Comparison of ENCODE assay signal across 8 cellular contexts in the genomic region with DNA sequence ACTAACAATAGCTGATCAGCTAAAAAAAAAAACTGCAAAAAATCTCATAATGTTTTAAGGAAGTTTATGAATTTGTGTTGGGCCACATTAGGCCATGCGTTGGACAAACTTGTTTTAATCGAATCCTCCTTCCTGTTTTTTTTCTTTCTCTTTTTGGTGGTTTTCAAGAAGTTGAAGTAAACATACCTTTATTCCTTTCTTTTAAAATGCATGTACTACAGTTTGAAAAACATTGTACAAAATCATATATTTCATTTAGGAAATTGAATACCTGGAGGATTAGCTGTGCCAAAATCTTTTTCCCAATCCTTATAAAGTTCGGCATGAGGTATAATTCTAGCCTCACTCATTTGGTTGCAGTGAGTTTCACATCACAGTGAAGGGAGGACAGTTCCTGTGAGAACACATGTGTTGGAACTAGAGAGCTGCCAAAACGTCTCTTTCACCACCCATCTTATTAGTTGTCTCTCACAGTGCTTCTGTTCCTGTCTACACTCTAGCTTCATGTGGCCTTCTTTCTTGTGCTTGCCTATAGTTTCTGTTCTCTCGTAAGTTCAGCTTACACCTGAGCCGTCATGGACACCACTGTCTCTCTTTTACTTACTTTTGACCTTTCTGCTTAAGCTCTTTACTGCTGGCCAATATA. TPM values are rescaled to one million over a fixed set of nuclear protein-coding genes. Genes with fewer than 3 reads are reported as not detected.
A peak's percentile ranks its signal among the peaks of the same experiment; 100 is the strongest.
DNase-seq lines count a peak whose midpoint lies in the region; ATAC-seq and TF ChIP-seq lines count a peak whose summit lies in the region.

No MANE protein-coding gene starts in this region.

- no peaks in the 10 kb centered on the region for H3K9me3 Mint-ChIP-seq in CD4-positive, alpha-beta T cell
- no peaks in the 10 kb centered on the region for H3K9me3 Mint-ChIP-seq in progenitor cell of endocrine pancreas (ENCODE audit: low read depth)

- H3K9me3 ChIP-seq in CD4-positive, alpha-beta T cell (ENCODE audit: control insufficient read depth, low read length) = no peaks in the 10 kb centered on the region
- no peaks in the 10 kb centered on the region for H3K9me3 ChIP-seq in stomach

- peak overlapping the region; percentile 2 for H3K4me3 ChIP-seq in fibroblast of the aortic adventitia (ENCODE audit: low read depth, low read length)
- H3K4me3 ChIP-seq in stomach = peak overlapping the region in 2 of 4 donors; percentile 15 to 16

- peak; percentile 78 for ATAC-seq in CD4-positive, alpha-beta T cell (ENCODE audit: poor library complexity)
- ATAC-seq in GM19035 (IDR thresholded peaks at IDR 0.05; ENCODE audit: unreplicated experiment) = peak; percentile 62
- peak; percentile 79 for ATAC-seq in HG03097 (IDR thresholded peaks at IDR 0.05; ENCODE audit: low FRiP score, unreplicated experiment)

- intact Hi-C loops in CD4-positive, alpha-beta T cell (cut with DNase I, micrococcal nuclease) = loop anchor here (2.0 to 5.0 kb wide), 2 partner anchors 13 to 35 kb away; no protein-coding TSS in a partner anchor
- intact Hi-C loops in stomach (cut with DNase I; ENCODE audit: low total_unique reads) = no loop called here

- H3K4me1 ChIP-seq in stomach = peaks cover 4 to 57% (median 38%) of the 10 kb centered on the region in 4 donors

- peak overlapping the region; percentile 88 for H3K4me3 Mint-ChIP-seq in CD4-positive, alpha-beta T cell
- H3K4me3 Mint-ChIP-seq in progenitor cell of endocrine pancreas (ENCODE audit: low read depth) = no peak overlapping the region

- H3K27ac ChIP-seq in CD4-positive, alpha-beta T cell (ENCODE audit: low read depth, low read length) = peak overlapping the region; percentile 70
- H3K27ac ChIP-seq in stomach = peak overlapping the region in 4 of 5 donors; percentile 36 to 74 (median 70)

- peak in 1 of 10 experiments; percentile 7 for DNase-seq in CD4-positive, alpha-beta T cell
- DNase-seq in fibroblast of the aortic adventitia (ENCODE audit: low read depth) (peak; percentile 48), stomach (no peak), progenitor cell of endocrine pancreas (ENCODE audit: low spot score, unreplicated experiment) (no peak)
- no peak for DNase-seq in stimulated activated CD4-positive, alpha-beta T cell treated with anti-CD3 and anti-CD28 coated beads, Interleukin-2, amount 100 ng/mL, for 24 hours

- peak overlapping the region; percentile 90 for H3K27ac Mint-ChIP-seq in CD4-positive, alpha-beta T cell
- no peak overlapping the region for H3K27ac Mint-ChIP-seq in progenitor cell of endocrine pancreas

- TF ChIP-seq POLR2A in Raji (IDR thresholded peaks at IDR 0.05; ENCODE audit: insufficient read depth, low read depth, low read length) = peak; percentile 59; the same call in 1 of the 2 replicates
- no peak for TF ChIP-seq POLR2A in stomach (IDR thresholded peaks at IDR 0.05)

- 52 to 68% (median 63%) methylated on average over 6 of the region's 6 CpGs for WGBS in stomach, 5 donors

- no peak for TF ChIP-seq CTCF in CD4-positive, alpha-beta T cell (IDR thresholded peaks at IDR 0.05)
- TF ChIP-seq CTCF in fibroblast of the aortic adventitia (IDR thresholded peaks at IDR 0.05; ENCODE audit: insufficient read depth, low read length) (no peak), stomach (IDR thresholded peaks at IDR 0.05) (no peak), progenitor cell of endocrine pancreas (IDR thresholded peaks at IDR 0.05; ENCODE audit: unreplicated experiment) (no peak)

- H3K27me3 Mint-ChIP-seq in CD4-positive, alpha-beta T cell = no peaks in the 10 kb centered on the region
- no peaks in the 10 kb centered on the region for H3K27me3 Mint-ChIP-seq in progenitor cell of endocrine pancreas

- H3K4me1 Mint-ChIP-seq in CD4-positive, alpha-beta T cell (ENCODE audit: low read depth) = peaks cover 84% of the 10 kb centered on the region
- peaks cover 6% of the 10 kb centered on the region for H3K4me1 Mint-ChIP-seq in progenitor cell of endocrine pancreas (ENCODE audit: low read depth)

- peaks cover 30% of the 10 kb centered on the region for H3K36me3 Mint-ChIP-seq in CD4-positive, alpha-beta T cell (ENCODE audit: low read depth)
- peaks cover 5% of the 10 kb centered on the region for H3K36me3 Mint-ChIP-seq in progenitor cell of endocrine pancreas (ENCODE audit: insufficient read depth)

- peaks cover 0 to 6% (median 2%) of the 10 kb centered on the region in 4 donors for H3K36me3 ChIP-seq in stomach

- POLR2A ChIA-PET in CD4-positive, alpha-beta T cell (lab: Charles Lee) = interaction anchor here (0.6 to 2.9 kb wide), 14 partner anchors 9 to 405 kb away, joined by 3 to 44 read pairs (median 4); partner anchors contain the start of genes MTURN and ZNRF2

- no peak for TF ChIP-seq EP300 in stomach (IDR thresholded peaks at IDR 0.05)

- CTCF ChIA-PET in CD4-positive, alpha-beta T cell (lab: Charles Lee) = interaction anchor here (0.9 to 2.6 kb wide), 10 partner anchors 9 to 38 kb away, joined by 3 to 13 read pairs (median 6); partner anchors contain the start of gene ZNRF2

- no peaks in the 10 kb centered on the region for H3K27me3 ChIP-seq in CD4-positive, alpha-beta T cell (ENCODE audit: control insufficient read depth, insufficient read depth, low read length)
- H3K27me3 ChIP-seq in stomach = no peaks in the 10 kb centered on the region

RNA-seq across cellular contexts. Expression of gene ZNRF2, which starts 37.7 kb away (rescaled TPM):
- total RNA-seq in CD4-positive, alpha-beta T cell = 10 to 100 TPM; 20.4 to 23.6 TPM
- total RNA-seq in fibroblast of the aortic adventitia (ENCODE audit: low replicate concordance) (5.8 and 8.2 TPM in 2 replicates), stomach (100 to 1,000 TPM in 1 of 5 donors, 10 to 100 TPM in 4; 23.3 to 209 (median 29.0) TPM), progenitor cell of endocrine pancreas (13.8 and 14.4 TPM in 2 replicates)
- polyA plus RNA-seq in stomach = 10 to 100 TPM in 2 of 3 donors, 1 to 10 TPM in 1; 5.4 to 13.9 (median 10.3) TPM
